In genomic region chr6:35764238-35764896, GRCh38 we compare ENCODE assay signal across 15 cellular contexts. TPM values are rescaled to one million over a fixed set of nuclear protein-coding genes. Genes with fewer than 3 reads are reported as not detected.
A peak's percentile ranks its signal among the peaks of the same experiment; 100 is the strongest.
DNase-seq lines count a peak whose midpoint lies in the region; ATAC-seq and TF ChIP-seq lines count a peak whose summit lies in the region.
"Had no signal": no experiment of that assay in that cellular context is flagged by ENCODE, and none has a peak within 500 bp of the region (broad histone marks: within the 10 kb centered on the region; RNA-seq: fewer than 3 reads in every experiment).

No MANE protein-coding gene starts in this region.

- H3K36me3 Mint-ChIP-seq in nephron progenitor cell (ENCODE audit: low read depth) = no peaks in the 10 kb centered on the region

- ATAC-seq in esophagus mucosa (peak; percentile 52), HG03442 (IDR thresholded peaks at IDR 0.05; ENCODE audit: unreplicated experiment) (no peak), GM21367 (IDR thresholded peaks at IDR 0.05; ENCODE audit: unreplicated experiment) (no peak)

- peak overlapping the region; percentile 66 for H3K9ac ChIP-seq in ES-I3 (ENCODE audit: low read depth, low read length)
- H3K9ac ChIP-seq: BLaER1 had no signal

- no peak overlapping the region for H3K4me3 ChIP-seq in MG63
- H3K4me3 ChIP-seq: BLaER1 had no signal

- no peak overlapping the region for H3K27ac Mint-ChIP-seq in nephron progenitor cell
- H3K27ac Mint-ChIP-seq: activated CD4-positive, alpha-beta T cell treated with anti-CD3 and anti-CD28 coated beads, Interleukin-2, amount 10 ng/mL, durations not matched to agents 24 days and 14 days; activated naive CD4-positive, alpha-beta T cell treated with anti-CD3 and anti-CD28 coated beads for 36 hours had no signal

- peaks cover 4% of the 10 kb centered on the region for H3K9me3 Mint-ChIP-seq in nephron progenitor cell
- H3K9me3 Mint-ChIP-seq: activated CD4-positive, alpha-beta T cell treated with anti-CD3 and anti-CD28 coated beads, Interleukin-2, amount 10 ng/mL, durations not matched to agents 24 days and 14 days; activated naive CD4-positive, alpha-beta T cell treated with anti-CD3 and anti-CD28 coated beads for 36 hours had no signal

- peaks cover 17% of the 10 kb centered on the region for H3K4me1 Mint-ChIP-seq in nephron progenitor cell

- H3K27me3 ChIP-seq in MG63 = peaks cover 42% of the 10 kb centered on the region
- H3K27me3 ChIP-seq: BLaER1 had no signal

- no peaks in the 10 kb centered on the region for H3K36me3 ChIP-seq in ES-I3 (ENCODE audit: insufficient read depth, low read length)
- H3K36me3 ChIP-seq in MG63 = no peaks in the 10 kb centered on the region
- H3K36me3 ChIP-seq: BLaER1 had no signal

- TF ChIP-seq CTCF in nephron progenitor cell (IDR thresholded peaks at IDR 0.05) = no peak

- peaks cover 4% of the 10 kb centered on the region; the same call in 1 of the 2 replicates for H3K4me1 ChIP-seq in ES-I3 (ENCODE audit: insufficient read depth, low read length)

- peaks cover 59% of the 10 kb centered on the region for H3K27me3 Mint-ChIP-seq in nephron progenitor cell (ENCODE audit: low read depth, poor library complexity)

- H3K9me3 ChIP-seq in ES-I3 (ENCODE audit: control insufficient read depth, insufficient read depth, low read length) = no peaks in the 10 kb centered on the region
- no peaks in the 10 kb centered on the region for H3K9me3 ChIP-seq in MG63
- H3K9me3 ChIP-seq: BLaER1 had no signal

- H3K4me3 Mint-ChIP-seq in nephron progenitor cell = peak overlapping the region; percentile 80
- H3K4me3 Mint-ChIP-seq: activated CD4-positive, alpha-beta T cell treated with anti-CD3 and anti-CD28 coated beads, Interleukin-2, amount 10 ng/mL, durations not matched to agents 24 days and 14 days; activated naive CD4-positive, alpha-beta T cell treated with anti-CD3 and anti-CD28 coated beads for 36 hours had no signal

- DNase-seq in NCI-H748 treated with DMSO at 0.1 percent for 48 hours (lab: John Stamatoyannopoulos, UW) (peak; percentile 61), nephron progenitor cell (peak; percentile 20), MG63 (no peak)
- no peak for DNase-seq in activated CD4-positive, alpha-beta T cell treated with anti-CD3 and anti-CD28 coated beads for 48 hours
- DNase-seq: activated CD4-positive, alpha-beta T cell treated with anti-CD3 and anti-CD28 coated beads, Interleukin-2, amount 10 ng/mL, durations not matched to agents 24 days and 14 days; activated naive CD4-positive, alpha-beta T cell treated with anti-CD3 and anti-CD28 coated beads for 36 hours; KG1; NCI-H446 had no signal

RNA-seq across cellular contexts. Expression of gene CLPSL2, which starts 12.0 kb away (rescaled TPM):
- total RNA-seq in esophagus mucosa = not detected
- not detected in 2 replicates for total RNA-seq in MG63 (2014; rRNA removed; shearing (Covaris generic); ENCODE audit: low replicate concordance)
- total RNA-seq: activated CD4-positive, alpha-beta T cell treated with anti-CD3 and anti-CD28 coated beads, Interleukin-2, amount 10 ng/mL, durations not matched to agents 24 days and 14 days; activated naive CD4-positive, alpha-beta T cell treated with anti-CD3 and anti-CD28 coated beads for 36 hours; frontal cortex; urinary bladder had no signal

RNA-seq across cellular contexts. Expression of gene CLPSL1, which starts 16.5 kb away (rescaled TPM):
- not detected for total RNA-seq in esophagus mucosa
- total RNA-seq in MG63 (2014; rRNA removed; shearing (Covaris generic); ENCODE audit: low replicate concordance) = not detected in 2 replicates
- total RNA-seq: activated CD4-positive, alpha-beta T cell treated with anti-CD3 and anti-CD28 coated beads, Interleukin-2, amount 10 ng/mL, durations not matched to agents 24 days and 14 days; activated naive CD4-positive, alpha-beta T cell treated with anti-CD3 and anti-CD28 coated beads for 36 hours; frontal cortex; urinary bladder had no signal

RNA-seq across cellular contexts. Expression of gene ARMC12, which starts 27.5 kb away (rescaled TPM):
- not detected for total RNA-seq in esophagus mucosa
- not detected in 2 replicates for total RNA-seq in MG63 (2014; rRNA removed; shearing (Covaris generic); ENCODE audit: low replicate concordance)
- total RNA-seq: urinary bladder had no signal

RNA-seq across cellular contexts. Expression of gene CLPS, which starts 32.8 kb away (rescaled TPM):
- not detected for total RNA-seq in esophagus mucosa
- total RNA-seq in MG63 (2014; rRNA removed; shearing (Covaris generic); ENCODE audit: low replicate concordance) = not detected in 2 replicates
- total RNA-seq: activated CD4-positive, alpha-beta T cell treated with anti-CD3 and anti-CD28 coated beads, Interleukin-2, amount 10 ng/mL, durations not matched to agents 24 days and 14 days; activated naive CD4-positive, alpha-beta T cell treated with anti-CD3 and anti-CD28 coated beads for 36 hours; frontal cortex; urinary bladder had no signal

RNA-seq across cellular contexts. Expression of gene LHFPL5, which starts 40.8 kb away (rescaled TPM):
- not detected for total RNA-seq in esophagus mucosa
- total RNA-seq in MG63 (2014; rRNA removed; shearing (Covaris generic); ENCODE audit: low replicate concordance) = not detected in 2 replicates
- total RNA-seq: activated CD4-positive, alpha-beta T cell treated with anti-CD3 and anti-CD28 coated beads, Interleukin-2, amount 10 ng/mL, durations not matched to agents 24 days and 14 days; activated naive CD4-positive, alpha-beta T cell treated with anti-CD3 and anti-CD28 coated beads for 36 hours; urinary bladder had no signal

Comparison
In these comparisons a context has a peak if more than half of its experiments do, and no peak if none do; other contexts are left out.
1. DNase-seq: peak in NCI-H748 treated with DMSO at 0.1 percent for 48 hours (single experiment) and nephron progenitor cell (single experiment); none in MG63 (single experiment) and activated CD4-positive, alpha-beta T cell treated with anti-CD3 and anti-CD28 coated beads for 48 hours (single experiment).